ENCODE assay signal across 11 cellular contexts in genomic region chr12:65923228-65923627, GRCh38.
DNase-seq lines count a peak whose midpoint lies in the region; ATAC-seq, FAIRE-seq and TF ChIP-seq lines count a peak whose summit lies in the region.
"Had no signal": no experiment of that assay in that cellular context is flagged by ENCODE, and none has a peak within 500 bp of the region (broad histone marks: within the 10 kb centered on the region; RNA-seq: fewer than 3 reads in every experiment).

No MANE protein-coding gene starts in this region.

- peak; percentile 72 for ATAC-seq in HG03039 (IDR thresholded peaks at IDR 0.05; ENCODE audit: unreplicated experiment)

- TF ChIP-seq CTCF in retinal pigment epithelial cell (conservative IDR thresholded peaks at IDR 0.05; ENCODE audit: low read depth, low read length): peak; percentile 16

- H3K4me3 ChIP-seq in retinal pigment epithelial cell (ENCODE audit: low read length): no peak overlapping the region

- DNase-seq in DMS53 (lab: John Stamatoyannopoulos, UW) (peak; percentile 19), DMS53 treated with DMSO at 0.1 percent for 48 hours (lab: John Stamatoyannopoulos, UW; ENCODE audit: unreplicated experiment) (no peak), RKO (ENCODE audit: low spot score) (peak; percentile 37), retinal pigment epithelial cell (ENCODE audit: low read depth) (no peak), frontal cortex (ENCODE audit: low spot score in 2 of 2) (no peak), NCI-H1417 treated with DMSO at 0.1 percent for 48 hours (lab: John Stamatoyannopoulos, UW) (no peak), NCI-H2029 (lab: John Stamatoyannopoulos, UW) (no peak)
- DNase-seq: effector memory CD4-positive, alpha-beta T cell; NCI-H774; stimulated activated CD8-positive, alpha-beta memory T cell treated with anti-CD3 and anti-CD28 coated beads, Interleukin-4, amount 100 ng/mL, for 48 hours had no signal

- no peak for FAIRE-seq in frontal cortex (lab: Jason Lieb, UNC)

Comparison
In these comparisons a context has a peak if more than half of its experiments do, and no peak if none do; other contexts are left out.
1. DNase-seq: peak in DMS53 (single experiment) and RKO (single experiment); none in DMS53 treated with DMSO at 0.1 percent for 48 hours (single experiment), retinal pigment epithelial cell (single experiment), frontal cortex (0 of 2), NCI-H1417 treated with DMSO at 0.1 percent for 48 hours (single experiment) and NCI-H2029 (single experiment).